ENCODE assay signal across 25 cellular contexts in genomic region chr15:29911705-29912104, GRCh38.
DNase-seq lines count a peak whose midpoint lies in the region; ATAC-seq and TF ChIP-seq lines count a peak whose summit lies in the region.
"Had no signal": no experiment of that assay in that cellular context is flagged by ENCODE, and none has a peak within 500 bp of the region (broad histone marks: within the 10 kb centered on the region; RNA-seq: fewer than 3 reads in every experiment).

No MANE protein-coding gene starts in this region.

- H3K79me1 ChIP-seq in IMR-90 (ENCODE audit: low read depth in 1 of 2, low read length in 2 of 2), result no peaks in the 10 kb centered on the region

- H3K23ac ChIP-seq in IMR-90 (ENCODE audit: low read depth, low read length), result no peak overlapping the region

- peaks cover under 1% of the 10 kb centered on the region; the same call in 1 of the 2 replicates for H3K9me1 ChIP-seq in IMR-90 (ENCODE audit: insufficient read depth, low read length)

- POLR2A ChIA-PET in IMR-90 (lab: Charles Lee; ENCODE audit: unreplicated experiment), result no interaction called here

- no peak overlapping the region for H3K4me3 Mint-ChIP-seq in endodermal cell

- H3K9ac ChIP-seq in IMR-90 (ENCODE audit: low read depth, low read length) (no peak overlapping the region), endodermal cell (ENCODE audit: extremely low read depth, low read length, poor library complexity, severe bottlenecking) (no peak overlapping the region)
- H3K9ac ChIP-seq: SK-N-SH had no signal

- no peaks in the 10 kb centered on the region for H4K20me1 ChIP-seq in IMR-90 (ENCODE audit: insufficient read depth, low read length)

- CTCF ChIA-PET in IMR-90 (lab: Yijun Ruan, JAX), result no interaction called here

- H3K4me1 ChIP-seq in left ventricle myocardium inferior (peaks cover 55% of the 10 kb centered on the region), heart right ventricle (peaks cover 5 to 62% (median 34%) of the 10 kb centered on the region in 9 donors), IMR-90 (ENCODE audit: control insufficient read depth, insufficient read depth, low read length) (peaks cover 8% of the 10 kb centered on the region), endodermal cell (ENCODE audit: control insufficient read depth, insufficient read depth, low read length) (no peaks in the 10 kb centered on the region)

- H2AK9ac ChIP-seq in IMR-90 (replicated peaks; ENCODE audit: low read depth, low read length, poor library complexity), result no peak overlapping the region

- peak overlapping the region; percentile 86 for H3K27ac ChIP-seq in left ventricle myocardium inferior (replicated peaks)
- H3K27ac ChIP-seq in heart right ventricle, result peak overlapping the region in 5 of 10 donors; percentile 38 to 86 (median 77)
- no peak overlapping the region for H3K27ac ChIP-seq in IMR-90 (ENCODE audit: insufficient read depth, low read length)
- H3K27ac ChIP-seq in endodermal cell (ENCODE audit: low read depth, low read length), result no peak overlapping the region
- H3K27ac ChIP-seq: RWPE1 had no signal

- H2BK15ac ChIP-seq in IMR-90 (ENCODE audit: low read depth, low read length), result no peak overlapping the region

- no peak overlapping the region for H4K91ac ChIP-seq in IMR-90 (ENCODE audit: insufficient read depth, low read depth, low read length)

- H3K4me3 ChIP-seq in left ventricle myocardium inferior (no peak overlapping the region), heart right ventricle (no peak overlapping the region), IMR-90 (ENCODE audit: insufficient read depth, low read depth, low read length) (no peak overlapping the region), endodermal cell (ENCODE audit: low read length) (peak overlapping the region; percentile 64)

- 0 out of 2 replicates have a peak overlapping the region, but pooled peaks have one; percentile 53 for H3K14ac ChIP-seq in IMR-90 (replicated peaks; ENCODE audit: low read depth, low read length)

- no peak for DNase-seq in left ventricle myocardium inferior
- DNase-seq in heart right ventricle, result no peak
- peak; percentile 55 for DNase-seq in IMR-90
- DNase-seq in endodermal cell, result no peak
- DNase-seq in SK-N-DZ (ENCODE audit: low spot score), result no peak
- DNase-seq in NOMO-1 treated with DMSO at 0.1 percent for 48 hours (lab: John Stamatoyannopoulos, UW; ENCODE audit: unreplicated experiment), result no peak
- DNase-seq: 8988T, Calu3, DMS153, DND-41, HCEC 1CT, Karpas-422, NCI-H1092 treated with DMSO at 0.1 percent for 48 hours, NCI-H1436, NCI-H187, NCI-H2081 treated with DMSO at 0.1 percent for 48 hours, NCI-H2171, NCI-H226, NCI-H510A, NCI-H69, SIG-M5, SK-N-SH had no signal

- peaks cover 23% of the 10 kb centered on the region for H3K4me1 Mint-ChIP-seq in endodermal cell

- no peak overlapping the region for H2AK5ac ChIP-seq in IMR-90 (ENCODE audit: low read depth, low read length)

- no peak overlapping the region for H2BK5ac ChIP-seq in IMR-90 (ENCODE audit: low read depth, low read length, poor library complexity, severe bottlenecking)

- no peak overlapping the region for H2BK20ac ChIP-seq in IMR-90 (ENCODE audit: low read depth, low read length)

- no peak overlapping the region for H4K5ac ChIP-seq in IMR-90 (ENCODE audit: low read depth, low read length)

- no peak for TF ChIP-seq POLR2A in IMR-90 (IDR thresholded peaks at IDR 0.05; ENCODE audit: low read depth, low read length)

- no peaks in the 10 kb centered on the region for H3K36me3 Mint-ChIP-seq in endodermal cell (ENCODE audit: low read depth)

- peaks cover 19% of the 10 kb centered on the region for H3K9me3 Mint-ChIP-seq in endodermal cell

- H3K18ac ChIP-seq in IMR-90 (ENCODE audit: low read depth, low read length), result no peak overlapping the region

- no peaks in the 10 kb centered on the region for H3K36me3 ChIP-seq in left ventricle myocardium inferior
- H3K36me3 ChIP-seq in heart right ventricle, result no peaks in the 10 kb centered on the region
- H3K36me3 ChIP-seq in IMR-90 (ENCODE audit: control insufficient read depth, insufficient read depth, low read length), result no peaks in the 10 kb centered on the region
- H3K36me3 ChIP-seq in endodermal cell (ENCODE audit: control insufficient read depth, insufficient read depth, low read length), result no peaks in the 10 kb centered on the region

- H2AFZ ChIP-seq in IMR-90 (replicated peaks; ENCODE audit: low read length, poor library complexity), result no peak overlapping the region

- in situ Hi-C loops in IMR-90 (cut with MboI; ENCODE audit: low sequenced_read_pairs), result no loop called here

- H3K27ac Mint-ChIP-seq in endodermal cell, result no peak overlapping the region

- WGBS in heart right ventricle, 2 donors, result 71 to 72% methylated on average over 3 of the region's 3 CpGs
- no CpG with 5 or more reads among the region's 3 CpGs for WGBS in IMR-90 (ENCODE audit: extremely low coverage in 2 of 2, insufficient read length in 1 of 2), 2 experiments
- WGBS in endodermal cell (ENCODE audit: insufficient coverage in 1 of 2, insufficient read length in 1 of 2), 2 experiments, result 55 to 67% methylated on average over 3 of the region's 3 CpGs

- no TSS peak for BruUV-seq in IMR-90 (replicated peaks; lab: Mats Ljungman, UMichigan)

- H3K27me3 Mint-ChIP-seq in endodermal cell (ENCODE audit: insufficient read depth), result no peaks in the 10 kb centered on the region

- 0 out of 2 replicates have a peak overlapping the region, but pooled peaks have one; percentile 24 for H3K4ac ChIP-seq in IMR-90 (ENCODE audit: low read depth, low read length)

- H3K27me3 ChIP-seq in left ventricle myocardium inferior (ENCODE audit: low read depth) (no peaks in the 10 kb centered on the region), heart right ventricle (no peaks in the 10 kb centered on the region), IMR-90 (ENCODE audit: control insufficient read depth, insufficient read depth, low read length) (no peaks in the 10 kb centered on the region), endodermal cell (ENCODE audit: control insufficient read depth, insufficient read depth, low read length, poor library complexity, severe bottlenecking) (no peaks in the 10 kb centered on the region)

- intact Hi-C loops in left ventricle myocardium inferior (cut with micrococcal nuclease) (no loop called here), heart right ventricle (cut with DNase I) (loop anchor here in 7 of 10 donors (5.0 to 10.0 kb wide), 5 partner anchors 39 to 159 kb away; partner anchors contain the start of gene TJP1 (in 4 of the 7)), IMR-90 (cut with micrococcal nuclease) (no loop called here)

- dilution Hi-C loops in IMR-90 (cut with HindIII; ENCODE audit: low sequenced_read_pairs, unreplicated experiment), result no loop called here

- ATAC-seq in heart right ventricle (no peak), IMR-90 (ENCODE audit: low read depth) (peak; percentile 69), GM21390 (IDR thresholded peaks at IDR 0.05; ENCODE audit: unreplicated experiment) (no peak)
- ATAC-seq: Panc1 had no signal

- no peak overlapping the region for H3K4me2 ChIP-seq in IMR-90 (ENCODE audit: low read depth, low read length)
- H3K4me2 ChIP-seq: SK-N-SH had no signal

- no peak overlapping the region for H2BK120ac ChIP-seq in IMR-90 (ENCODE audit: low read depth, low read length)

- H3K9me3 ChIP-seq in left ventricle myocardium inferior (replicated peaks) (no peaks in the 10 kb centered on the region), heart right ventricle (peaks cover 0 to 14% (median 0%) of the 10 kb centered on the region in 11 donors), IMR-90 (ENCODE audit: control insufficient read depth, insufficient read depth, low read length) (peaks cover 11% of the 10 kb centered on the region), endodermal cell (ENCODE audit: control insufficient read depth, low read length) (peaks cover 16% of the 10 kb centered on the region)
- H3K9me3 ChIP-seq: SK-N-SH had no signal

- no peak for TF ChIP-seq RAD21 in IMR-90 (IDR thresholded peaks at IDR 0.05; ENCODE audit: low read length)

- H3K56ac ChIP-seq in IMR-90 (ENCODE audit: extremely low read depth, insufficient read depth, low read length), result no peak overlapping the region

- H4K8ac ChIP-seq in IMR-90 (ENCODE audit: low read depth in 2 of 2, low read length in 2 of 2), result no peak overlapping the region

- TF ChIP-seq CTCF in left ventricle myocardium inferior (IDR thresholded peaks at IDR 0.05; ENCODE audit: borderline replicate concordance) (no peak), heart right ventricle (IDR thresholded peaks at IDR 0.05) (no peak), IMR-90 (conservative IDR thresholded peaks at IDR 0.05; ENCODE audit: low read depth, low read length) (no peak), endodermal cell (conservative IDR thresholded peaks at IDR 0.05) (peak; percentile 3)

TF ChIP-seq in IMR-90, 13 proteins besides CTCF, POLR2A, EP300 and RAD21 (continues in another document):
- TF ChIP-seq MAZ (IDR thresholded peaks at IDR 0.05; ENCODE audit: borderline replicate concordance, low read depth, low read length) (no peak), CEBPB (IDR thresholded peaks at IDR 0.05; ENCODE audit: low read depth, low read length) (no peak), MAFK (IDR thresholded peaks at IDR 0.05; ENCODE audit: low read depth, low read length) (no peak), FOS (IDR thresholded peaks at IDR 0.05; ENCODE audit: low read depth, low read length) (no peak), RFX5 (IDR thresholded peaks at IDR 0.05; ENCODE audit: low read depth, low read length) (no peak), BHLHE40 (IDR thresholded peaks at IDR 0.05; ENCODE audit: low read depth, low read length) (no peak), SMC3 (IDR thresholded peaks at IDR 0.05; ENCODE audit: low read depth, low read length) (no peak), USF2 (IDR thresholded peaks at IDR 0.05; ENCODE audit: low read depth, low read length) (no peak), MXI1 (IDR thresholded peaks at IDR 0.05; ENCODE audit: borderline replicate concordance, low read depth, low read length) (no peak), RCOR1 (IDR thresholded peaks at IDR 0.05; ENCODE audit: insufficient replicate concordance, low read length) (no peak), CHD1 (IDR thresholded peaks at IDR 0.05; ENCODE audit: low read depth, low read length) (no peak)

Comparison
In these comparisons a context has a peak if more than half of its experiments do, and no peak if none do; other contexts are left out.
1. intact Hi-C loops: an anchor here in heart right ventricle (5.0 to 10.0 kb wide); none called in left ventricle myocardium inferior and IMR-90.